In genomic region chr1:43550598-43551246, GRCh38 we compare ENCODE assay signal across 11 cellular contexts. TPM values are rescaled to one million over a fixed set of nuclear protein-coding genes. Genes with fewer than 3 reads are reported as not detected.
A peak's percentile ranks its signal among the peaks of the same experiment; 100 is the strongest.
DNase-seq lines count a peak whose midpoint lies in the region; ATAC-seq and TF ChIP-seq lines count a peak whose summit lies in the region.
"Had no signal": no experiment of that assay in that cellular context is flagged by ENCODE, and none has a peak within 500 bp of the region (broad histone marks: within the 10 kb centered on the region; RNA-seq: fewer than 3 reads in every experiment).

No MANE protein-coding gene starts in this region.

- peaks cover 7% of the 10 kb centered on the region for H3K4me1 Mint-ChIP-seq in activated B cell treated with CpG ODN at 0.5 μM for 24 hours
- H3K4me1 Mint-ChIP-seq in stimulated activated naive B cell treated with anti-CD40 and anti-IgM and Interleukin-4, amounts not matched to agents 10 μg/mL and 1 μg/mL and 100 μg/mL, for 72 hours, result peaks cover 0 to 6% of the 10 kb centered on the region in 2 donors
- peaks cover 6% of the 10 kb centered on the region for H3K4me1 Mint-ChIP-seq in activated CD4-positive, alpha-beta memory T cell treated with anti-CD3 and anti-CD28 coated beads, Interleukin-2, amount 10 ng/mL, durations not matched to agents 7 days and 5 days

- intact Hi-C loops in activated B cell treated with CpG ODN at 0.5 μM for 24 hours (cut with micrococcal nuclease), result no loop called here

- no peaks in the 10 kb centered on the region for H3K36me3 Mint-ChIP-seq in activated B cell treated with CpG ODN at 0.5 μM for 24 hours (ENCODE audit: low read depth)
- H3K36me3 Mint-ChIP-seq in stimulated activated naive B cell treated with anti-CD40 and anti-IgM and Interleukin-4, amounts not matched to agents 10 μg/mL and 1 μg/mL and 100 μg/mL, for 72 hours, result no peaks in the 10 kb centered on the region
- no peaks in the 10 kb centered on the region for H3K36me3 Mint-ChIP-seq in activated CD4-positive, alpha-beta memory T cell treated with anti-CD3 and anti-CD28 coated beads, Interleukin-2, amount 10 ng/mL, durations not matched to agents 7 days and 5 days (ENCODE audit: low read depth)

- no peaks in the 10 kb centered on the region for H3K9me3 ChIP-seq in iPS-20b (ENCODE audit: insufficient read depth, low read depth, low read length)

- DNase-seq in DMS53 (lab: John Stamatoyannopoulos, UW), result peak; percentile 65
- no peak for DNase-seq in DMS53 treated with DMSO at 0.1 percent for 48 hours (lab: John Stamatoyannopoulos, UW; ENCODE audit: unreplicated experiment)
- DNase-seq in activated B cell treated with CpG ODN at 0.5 μM for 24 hours, result no peak
- DNase-seq in stimulated activated naive B cell treated with anti-CD40 and anti-IgM and Interleukin-4, amounts not matched to agents 10 μg/mL and 1 μg/mL and 100 μg/mL, for 72 hours, result no peak
- no peak for DNase-seq in activated CD4-positive, alpha-beta memory T cell treated with anti-CD3 and anti-CD28 coated beads, Interleukin-2, amount 10 ng/mL, durations not matched to agents 7 days and 5 days
- no peak for DNase-seq in inferior parietal cortex (ENCODE audit: extremely low spot score)
- no peak for DNase-seq in brain microvascular endothelial cell
- DNase-seq: 8988T; posterior cingulate gyrus; stimulated activated naive CD4-positive, alpha-beta T cell had no signal

- peaks cover 22% of the 10 kb centered on the region for H3K27me3 Mint-ChIP-seq in activated B cell treated with CpG ODN at 0.5 μM for 24 hours
- peaks cover 41 to 44% of the 10 kb centered on the region in 2 donors for H3K27me3 Mint-ChIP-seq in stimulated activated naive B cell treated with anti-CD40 and anti-IgM and Interleukin-4, amounts not matched to agents 10 μg/mL and 1 μg/mL and 100 μg/mL, for 72 hours
- H3K27me3 Mint-ChIP-seq in activated CD4-positive, alpha-beta memory T cell treated with anti-CD3 and anti-CD28 coated beads, Interleukin-2, amount 10 ng/mL, durations not matched to agents 7 days and 5 days, result peaks cover 9% of the 10 kb centered on the region

- H3K27ac Mint-ChIP-seq in activated B cell treated with CpG ODN at 0.5 μM for 24 hours, result no peak overlapping the region
- H3K27ac Mint-ChIP-seq in stimulated activated naive B cell treated with anti-CD40 and anti-IgM and Interleukin-4, amounts not matched to agents 10 μg/mL and 1 μg/mL and 100 μg/mL, for 72 hours, result no peak overlapping the region
- no peak overlapping the region for H3K27ac Mint-ChIP-seq in activated CD4-positive, alpha-beta memory T cell treated with anti-CD3 and anti-CD28 coated beads, Interleukin-2, amount 10 ng/mL, durations not matched to agents 7 days and 5 days

- H3K9ac ChIP-seq in iPS-20b (ENCODE audit: low read depth, low read length), result peak overlapping the region; percentile 87

- H3K27ac ChIP-seq in iPS-20b (ENCODE audit: low read length) (peak overlapping the region; percentile 94), brain microvascular endothelial cell (no peak overlapping the region)

- H3K36me3 ChIP-seq in iPS-20b (ENCODE audit: insufficient read depth, low read depth, low read length), result peaks cover 51% of the 10 kb centered on the region
- H3K36me3 ChIP-seq in brain microvascular endothelial cell (replicated peaks), result peaks cover 7% of the 10 kb centered on the region

- no peaks in the 10 kb centered on the region for H3K27me3 ChIP-seq in iPS-20b (ENCODE audit: insufficient read depth, low read length)
- H3K27me3 ChIP-seq in brain microvascular endothelial cell (replicated peaks), result no peaks in the 10 kb centered on the region

- peak overlapping the region; percentile 76 for H3K4me3 Mint-ChIP-seq in activated B cell treated with CpG ODN at 0.5 μM for 24 hours
- H3K4me3 Mint-ChIP-seq in stimulated activated naive B cell treated with anti-CD40 and anti-IgM and Interleukin-4, amounts not matched to agents 10 μg/mL and 1 μg/mL and 100 μg/mL, for 72 hours, result peak overlapping the region; percentile 66 to 69
- H3K4me3 Mint-ChIP-seq in activated CD4-positive, alpha-beta memory T cell treated with anti-CD3 and anti-CD28 coated beads, Interleukin-2, amount 10 ng/mL, durations not matched to agents 7 days and 5 days, result no peak overlapping the region

- TF ChIP-seq CTCF in activated B cell treated with CpG ODN at 0.5 μM for 24 hours (IDR thresholded peaks at IDR 0.05) (no peak), brain microvascular endothelial cell (IDR thresholded peaks at IDR 0.05; ENCODE audit: low read depth, low read length, missing control alignments) (no peak)

- CTCF ChIA-PET in activated B cell treated with CpG ODN at 0.5 μM for 24 hours (lab: Charles Lee), result no interaction called here
- CTCF ChIA-PET in activated CD4-positive, alpha-beta memory T cell treated with anti-CD3 and anti-CD28 coated beads, Interleukin-2, amount 10 ng/mL, durations not matched to agents 7 days and 5 days (lab: Charles Lee), result no interaction called here

- H3K9me3 Mint-ChIP-seq in activated B cell treated with CpG ODN at 0.5 μM for 24 hours, result no peaks in the 10 kb centered on the region
- no peaks in the 10 kb centered on the region for H3K9me3 Mint-ChIP-seq in stimulated activated naive B cell treated with anti-CD40 and anti-IgM and Interleukin-4, amounts not matched to agents 10 μg/mL and 1 μg/mL and 100 μg/mL, for 72 hours
- H3K9me3 Mint-ChIP-seq in activated CD4-positive, alpha-beta memory T cell treated with anti-CD3 and anti-CD28 coated beads, Interleukin-2, amount 10 ng/mL, durations not matched to agents 7 days and 5 days, result no peaks in the 10 kb centered on the region

- H3K4me3 ChIP-seq in iPS-20b (ENCODE audit: low read length) (peak overlapping the region; percentile 71), brain microvascular endothelial cell (ENCODE audit: low read depth, low read length) (no peak overlapping the region)

- in situ Hi-C loops in brain microvascular endothelial cell (cut with HindIII; ENCODE audit: low pct_ligation_motif_present, low sequenced_read_pairs), result no loop called here

- peaks cover 38% of the 10 kb centered on the region for H3K4me1 ChIP-seq in iPS-20b (ENCODE audit: insufficient read depth, low read length)

- POLR2A ChIA-PET in activated B cell treated with CpG ODN at 0.5 μM for 24 hours (lab: Charles Lee), result no interaction called here
- POLR2A ChIA-PET in activated CD4-positive, alpha-beta memory T cell treated with anti-CD3 and anti-CD28 coated beads, Interleukin-2, amount 10 ng/mL, durations not matched to agents 7 days and 5 days (lab: Charles Lee), result no interaction called here

- ATAC-seq in activated B cell treated with CpG ODN at 0.5 μM for 24 hours (ENCODE audit: low read depth), result no peak
- no peak for ATAC-seq in stimulated activated naive B cell treated with anti-CD40 and anti-IgM and Interleukin-4, amounts not matched to agents 10 μg/mL and 1 μg/mL and 100 μg/mL, for 72 hours (replicated peaks)

RNA-seq across cellular contexts. Expression of gene PTPRF, which starts 20.0 kb away (rescaled TPM):
- total RNA-seq in activated B cell treated with CpG ODN at 0.5 μM for 24 hours, result 0.10 TPM in 1 of 2 replicates, not detected in the other
- 1 to 10 TPM; 2.1 to 2.4 TPM for total RNA-seq in activated CD4-positive, alpha-beta memory T cell treated with anti-CD3 and anti-CD28 coated beads, Interleukin-2, amount 10 ng/mL, durations not matched to agents 7 days and 5 days
